28 cellular contexts compared by ENCODE assay signal in the genomic region with DNA sequence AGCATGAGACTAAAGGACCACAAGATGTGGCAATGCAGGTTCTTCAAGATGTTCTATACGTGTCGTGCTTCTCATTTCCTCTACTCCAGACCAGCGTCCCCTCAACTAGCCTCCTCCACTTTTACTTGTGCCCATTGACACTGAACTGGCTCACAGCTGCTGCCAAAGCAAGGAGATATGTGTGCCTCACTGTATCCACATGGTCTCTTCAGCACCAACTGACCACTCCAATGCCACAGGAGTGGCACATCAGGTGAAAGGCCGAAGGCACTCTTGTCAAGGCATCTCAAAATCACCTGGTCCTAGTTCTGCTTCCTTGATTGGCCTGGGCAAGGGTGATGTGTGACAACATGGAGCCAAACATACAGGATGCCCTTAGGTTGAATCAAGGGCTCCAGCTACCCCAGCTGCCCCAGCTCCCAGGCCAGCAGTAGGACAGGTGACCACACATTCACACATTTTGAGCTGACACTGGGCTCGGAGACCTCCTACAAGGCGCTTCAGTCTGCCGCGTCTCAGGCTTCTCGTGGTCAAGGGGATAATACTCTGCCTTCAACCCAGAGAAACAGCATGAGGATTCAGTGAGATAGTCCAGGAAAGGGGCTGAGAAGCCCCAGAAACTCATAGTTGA.
"Had no signal": no experiment of that assay in that cellular context is flagged by ENCODE, and none has a peak within 500 bp of the region (broad histone marks: within the 10 kb centered on the region; RNA-seq: fewer than 3 reads in every experiment).

No MANE protein-coding gene starts in this region.

- H3K4me1 Mint-ChIP-seq: activated CD4-positive, alpha-beta memory T cell treated with anti-CD3 and anti-CD28 coated beads, Interleukin-2, amount 10 ng/mL, durations not matched to agents 7 days and 5 days; activated CD4-positive, alpha-beta T cell treated with anti-CD3 and anti-CD28 coated beads, Interleukin-2, amount 10 ng/mL, durations not matched to agents 7 days and 5 days; activated naive CD4-positive, alpha-beta T cell treated with anti-CD3 and anti-CD28 coated beads, Interleukin-2, amount 10 ng/mL, durations not matched to agents 7 days and 5 days; activated naive CD8-positive, alpha-beta T cell treated with anti-CD3 and anti-CD28 coated beads, Interleukin-2, amount 10 ng/mL, durations not matched to agents 7 days and 5 days; brain had no signal

- ATAC-seq: activated naive CD4-positive, alpha-beta T cell treated with anti-CD3 and anti-CD28 coated beads, Interleukin-2, amount 50 U/mL, for 72 hours; activated T-cell treated with anti-CD3 and anti-CD28 coated beads, Interleukin-2, amount 50 U/mL, for 72 hours; gastrocnemius medialis had no signal

- H3K27ac ChIP-seq: ascending aorta, breast epithelium, cardiac muscle cell, esophagus muscularis mucosa, foreskin keratinocyte, gastrocnemius medialis, heart left ventricle had no signal

- H3K27me3 ChIP-seq: ascending aorta, cardiac muscle cell, foreskin keratinocyte, gastrocnemius medialis had no signal

- H3K4me1 ChIP-seq: ascending aorta, breast epithelium, esophagus muscularis mucosa, foreskin keratinocyte, gastrocnemius medialis, heart left ventricle had no signal

- FAIRE-seq: colon had no signal

- H3K4me3 ChIP-seq: ascending aorta, breast epithelium, cardiac muscle cell, esophagus muscularis mucosa, gastrocnemius medialis, heart left ventricle had no signal

- DNase-seq: activated CD4-positive, alpha-beta memory T cell treated with anti-CD3 and anti-CD28 coated beads, Interleukin-2, amount 10 ng/mL, durations not matched to agents 7 days and 5 days; activated CD4-positive, alpha-beta T cell treated with anti-CD3 and anti-CD28 coated beads for 4 hours; activated CD4-positive, alpha-beta T cell treated with anti-CD3 and anti-CD28 coated beads, Interleukin-2, amount 10 ng/mL, durations not matched to agents 7 days and 5 days; activated CD4-positive, alpha-beta T cell treated with anti-CD3 and anti-CD28 coated beads, Interleukin-2, amount 50 U/mL, for 4 hours; activated CD4-positive, CD25-positive, alpha-beta regulatory T cell; activated CD4-positive, CD25-positive, alpha-beta regulatory T cell treated with anti-CD3 and anti-CD28 coated beads, Interleukin-2, amount 50 U/mL, for 72 hours; activated CD8-positive, alpha-beta memory T cell treated with anti-CD3 and anti-CD28 coated beads, Interleukin-2, amount 50 U/mL, for 48 hours; activated gamma-delta T cell; activated naive CD4-positive, alpha-beta T cell; activated naive CD4-positive, alpha-beta T cell treated with anti-CD3 and anti-CD28 coated beads, Interleukin-2, amount 10 ng/mL, durations not matched to agents 7 days and 5 days; activated naive CD8-positive, alpha-beta T cell treated with anti-CD3 and anti-CD28 coated beads, Interleukin-2, amount 10 ng/mL, durations not matched to agents 7 days and 5 days; activated T-cell treated with anti-CD3 and anti-CD28 coated beads for 4 hours; activated T-cell treated with anti-CD3 and anti-CD28 coated beads, Interleukin-2, amount 50 U/mL, for 24 hours; activated T-cell treated with anti-CD3 and anti-CD28 coated beads, Interleukin-2, amount 50 U/mL, for 72 hours; effector memory CD4-positive, alpha-beta T cell; erythroblast; foreskin keratinocyte; gastrocnemius medialis; glutamatergic neuron; heart left ventricle; T-helper 2 cell had no signal

- H3K36me3 ChIP-seq: ascending aorta, breast epithelium, cardiac muscle cell, esophagus muscularis mucosa, gastrocnemius medialis, heart left ventricle had no signal

- H3K9me3 ChIP-seq: ascending aorta, breast epithelium, esophagus muscularis mucosa, gastrocnemius medialis had no signal

- H3K27me3 Mint-ChIP-seq: activated CD4-positive, alpha-beta memory T cell treated with anti-CD3 and anti-CD28 coated beads, Interleukin-2, amount 10 ng/mL, durations not matched to agents 7 days and 5 days; activated CD4-positive, alpha-beta T cell treated with anti-CD3 and anti-CD28 coated beads, Interleukin-2, amount 10 ng/mL, durations not matched to agents 7 days and 5 days; activated naive CD4-positive, alpha-beta T cell treated with anti-CD3 and anti-CD28 coated beads, Interleukin-2, amount 10 ng/mL, durations not matched to agents 7 days and 5 days; activated naive CD8-positive, alpha-beta T cell treated with anti-CD3 and anti-CD28 coated beads, Interleukin-2, amount 10 ng/mL, durations not matched to agents 7 days and 5 days; activated T-cell treated with anti-CD3 and anti-CD28 coated beads, Interleukin-2, amount 50 U/mL, for 24 hours; brain had no signal

- H3K36me3 Mint-ChIP-seq: activated naive CD4-positive, alpha-beta T cell treated with anti-CD3 and anti-CD28 coated beads, Interleukin-2, amount 10 ng/mL, durations not matched to agents 7 days and 5 days; activated naive CD8-positive, alpha-beta T cell treated with anti-CD3 and anti-CD28 coated beads, Interleukin-2, amount 10 ng/mL, durations not matched to agents 7 days and 5 days; brain had no signal

- H3K4me3 Mint-ChIP-seq: activated CD4-positive, alpha-beta memory T cell treated with anti-CD3 and anti-CD28 coated beads, Interleukin-2, amount 10 ng/mL, durations not matched to agents 7 days and 5 days; activated CD4-positive, alpha-beta T cell treated with anti-CD3 and anti-CD28 coated beads, Interleukin-2, amount 10 ng/mL, durations not matched to agents 7 days and 5 days; activated naive CD4-positive, alpha-beta T cell treated with anti-CD3 and anti-CD28 coated beads, Interleukin-2, amount 10 ng/mL, durations not matched to agents 7 days and 5 days; activated naive CD8-positive, alpha-beta T cell treated with anti-CD3 and anti-CD28 coated beads, Interleukin-2, amount 10 ng/mL, durations not matched to agents 7 days and 5 days; activated T-cell treated with anti-CD3 and anti-CD28 coated beads, Interleukin-2, amount 50 U/mL, for 24 hours; activated T-cell treated with anti-CD3 and anti-CD28 coated beads, Interleukin-2, amount 50 U/mL, for 72 hours; brain had no signal

- H3K27ac Mint-ChIP-seq: activated CD4-positive, alpha-beta memory T cell treated with anti-CD3 and anti-CD28 coated beads, Interleukin-2, amount 10 ng/mL, durations not matched to agents 7 days and 5 days; activated CD4-positive, alpha-beta T cell treated with anti-CD3 and anti-CD28 coated beads, Interleukin-2, amount 10 ng/mL, durations not matched to agents 7 days and 5 days; activated naive CD4-positive, alpha-beta T cell treated with anti-CD3 and anti-CD28 coated beads, Interleukin-2, amount 10 ng/mL, durations not matched to agents 7 days and 5 days; activated naive CD4-positive, alpha-beta T cell treated with anti-CD3 and anti-CD28 coated beads, Interleukin-2, amount 50 U/mL, for 72 hours; activated naive CD8-positive, alpha-beta T cell treated with anti-CD3 and anti-CD28 coated beads, Interleukin-2, amount 10 ng/mL, durations not matched to agents 7 days and 5 days; activated T-cell treated with anti-CD3 and anti-CD28 coated beads, Interleukin-2, amount 50 U/mL, for 24 hours; activated T-cell treated with anti-CD3 and anti-CD28 coated beads, Interleukin-2, amount 50 U/mL, for 72 hours had no signal
